In the genomic region with DNA sequence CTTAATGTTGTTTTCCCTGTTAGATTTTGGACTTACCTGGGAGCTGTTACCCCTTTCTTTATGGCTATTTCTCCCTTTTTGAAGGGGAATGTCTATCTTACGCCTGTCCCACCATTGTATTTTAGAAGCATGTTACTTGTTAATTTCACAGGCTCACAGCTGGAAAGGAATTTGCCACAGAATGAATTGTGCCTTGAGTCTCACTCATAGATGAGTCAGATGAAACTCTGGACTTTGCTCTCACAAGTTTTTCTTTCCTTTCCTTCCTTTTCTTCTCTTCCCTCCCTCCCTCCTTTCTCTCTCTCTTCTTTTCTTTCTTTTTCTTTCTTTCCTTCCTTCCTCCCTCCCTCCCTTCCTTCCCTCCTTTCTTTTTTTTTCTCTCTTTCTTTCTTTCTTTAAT, we compare ENCODE assay signal across 17 cellular contexts. TPM values are rescaled to one million over a fixed set of nuclear protein-coding genes. Genes with fewer than 3 reads are reported as not detected.
A peak's percentile ranks its signal among the peaks of the same experiment; 100 is the strongest.
DNase-seq lines count a peak whose midpoint lies in the region; ATAC-seq, FAIRE-seq and TF ChIP-seq lines count a peak whose summit lies in the region.
"Had no signal": no experiment of that assay in that cellular context is flagged by ENCODE, and none has a peak within 500 bp of the region (broad histone marks: within the 10 kb centered on the region; RNA-seq: fewer than 3 reads in every experiment).

No MANE protein-coding gene starts in this region.

- H3K4me3 ChIP-seq in bronchial epithelial cell (ENCODE audit: low read depth, low read length) (no peak overlapping the region), upper lobe of left lung (no peak overlapping the region)
- H3K4me3 ChIP-seq: HAP-1, SK-N-MC had no signal

- H3K27me3 ChIP-seq in bronchial epithelial cell (ENCODE audit: control insufficient read depth, insufficient read depth, low read length) (no peaks in the 10 kb centered on the region), upper lobe of left lung (no peaks in the 10 kb centered on the region)
- H3K27me3 ChIP-seq: BE2C had no signal

- no peak overlapping the region for H3K27ac ChIP-seq in upper lobe of left lung
- H3K27ac ChIP-seq: SK-N-MC had no signal

- ATAC-seq in upper lobe of left lung (ENCODE audit: low FRiP score in 2 of 2) = no peak

- WGBS in upper lobe of left lung, 2 donors = 100% methylated on average over 1 of the region's 1 CpG

- no peaks in the 10 kb centered on the region for H3K4me1 ChIP-seq in upper lobe of left lung
- H3K4me1 ChIP-seq: BE2C, HAP-1 had no signal

- in situ Hi-C loops in Caki2 (cut with HindIII; ENCODE audit: low pct_unique_long_range_greater_than_20kb, low sequenced_read_pairs) = no loop called here

- DNase-seq in Caki2 (ENCODE audit: low read depth) (peak; percentile 34), LHCN-M2 (ENCODE audit: low read depth) (peak; percentile 5), bronchial epithelial cell (ENCODE audit: low read depth) (peak; percentile 26), renal cortical epithelial cell (ENCODE audit: low read depth) (peak; percentile 85), hypothalamus (lab: John Stamatoyannopoulos, UW) (no peak), MV-4-11 (lab: John Stamatoyannopoulos, UW) (no peak), NCI-H446 treated with DMSO at 0.1 percent for 48 hours (lab: John Stamatoyannopoulos, UW) (no peak), upper lobe of left lung (no peak)
- DNase-seq: BE2C; CD4-positive, alpha-beta memory T cell; DND-41; NCI-H1105; NCI-H1694 treated with DMSO at 0.1 percent for 48 hours; NCI-H345; NCI-H69 had no signal

- H3K36me3 ChIP-seq in bronchial epithelial cell (ENCODE audit: control insufficient read depth, insufficient read depth, low read length) (no peaks in the 10 kb centered on the region), upper lobe of left lung (no peaks in the 10 kb centered on the region)
- H3K36me3 ChIP-seq: BE2C, HAP-1 had no signal

- TF ChIP-seq EP300 in upper lobe of left lung (IDR thresholded peaks at IDR 0.05) = no peak

- H3K9me3 ChIP-seq in upper lobe of left lung = peaks cover 0 to 13% (median 9%) of the 10 kb centered on the region in 4 donors
- H3K9me3 ChIP-seq: HAP-1 had no signal

- TF ChIP-seq POLR2A in upper lobe of left lung (IDR thresholded peaks at IDR 0.05) = no peak

- FAIRE-seq in bronchial epithelial cell (lab: Jason Lieb, UNC) = no peak

- TF ChIP-seq CTCF in bronchial epithelial cell (IDR thresholded peaks at IDR 0.05; ENCODE audit: insufficient read depth, low read length, severe bottlenecking) = no peak
- TF ChIP-seq CTCF in upper lobe of left lung (IDR thresholded peaks at IDR 0.05) = no peak

RNA-seq across cellular contexts. Expression of gene ATF7IP, which starts 9.3 kb away (rescaled TPM):
- 28.5 and 32.0 TPM in 2 replicates for total RNA-seq in Caki2 (2014; rRNA removed; shearing (Covaris generic); ENCODE audit: low replicate concordance)
- total RNA-seq in LHCN-M2 (2014; rRNA removed) = 24.4 and 41.9 TPM in 2 replicates
- polyA plus RNA-seq in LHCN-M2 (2012) = 10.0 TPM
- total RNA-seq in bronchial epithelial cell = 13.1 and 22.4 TPM in 2 replicates
- 16.0 and 51.7 TPM in 2 replicates for total RNA-seq in renal cortical epithelial cell
- 10 to 100 TPM; 20.5 to 65.5 (median 55.9) TPM for total RNA-seq in upper lobe of left lung

Comparison
In these comparisons a context has a peak if more than half of its experiments do, and no peak if none do; other contexts are left out.
1. DNase-seq: peak in Caki2 (single experiment), LHCN-M2 (single experiment), bronchial epithelial cell (single experiment) and renal cortical epithelial cell (single experiment); none in hypothalamus (0 of 51), MV-4-11 (single experiment), NCI-H446 treated with DMSO at 0.1 percent for 48 hours (single experiment) and upper lobe of left lung (0 of 2).